In genomic region chr3:15427182-15427880, GRCh38 we compare ENCODE assay signal across 1 cellular context.
TF ChIP-seq lines count a peak whose summit lies in the region.

EAF1 (plus strand) TSS chr3:15427598; CDS start chr3:15427780, 182 bp downstream.
METTL6 (minus strand) TSS chr3:15427544; CDS start chr3:15426511, 1,033 bp downstream.

TF ChIP-seq in HepG2, 621 proteins besides CTCF, POLR2A, EP300 and RAD21 (continued from another document):
- peak; percentile 85 for TF ChIP-seq YEATS4 (CRISPR knock-in tag; IDR thresholded peaks at IDR 0.05; ENCODE audit: borderline replicate concordance)
- peak; percentile 65; the same call in 1 of the 2 replicates for TF ChIP-seq FOXK1 (CRISPR knock-in tag; IDR thresholded peaks at IDR 0.05; ENCODE audit: borderline replicate concordance, low read depth)
- 0 out of 2 replicates have a peak, but pooled peaks have one; percentile 5 for TF ChIP-seq ZMYM2 (CRISPR knock-in tag; IDR thresholded peaks at IDR 0.05)
- TF ChIP-seq ZNF414 (CRISPR knock-in tag; IDR thresholded peaks at IDR 0.05) = no peak; the same call in 1 of the 2 replicates
- peak; percentile 81 for TF ChIP-seq NR2C2 (CRISPR knock-in tag; IDR thresholded peaks at IDR 0.05; ENCODE audit: borderline replicate concordance)
- TF ChIP-seq FOXP4 (CRISPR knock-in tag; IDR thresholded peaks at IDR 0.05) = peak; percentile 33; the same call in 1 of the 2 replicates
- TF ChIP-seq ZNF646 (CRISPR knock-in tag; IDR thresholded peaks at IDR 0.05) = no peak
- no peak for TF ChIP-seq ZNF788 (CRISPR knock-in tag; IDR thresholded peaks at IDR 0.05; ENCODE audit: borderline replicate concordance)
